Comparison of ENCODE assay signal across 13 cellular contexts in the genomic region with DNA sequence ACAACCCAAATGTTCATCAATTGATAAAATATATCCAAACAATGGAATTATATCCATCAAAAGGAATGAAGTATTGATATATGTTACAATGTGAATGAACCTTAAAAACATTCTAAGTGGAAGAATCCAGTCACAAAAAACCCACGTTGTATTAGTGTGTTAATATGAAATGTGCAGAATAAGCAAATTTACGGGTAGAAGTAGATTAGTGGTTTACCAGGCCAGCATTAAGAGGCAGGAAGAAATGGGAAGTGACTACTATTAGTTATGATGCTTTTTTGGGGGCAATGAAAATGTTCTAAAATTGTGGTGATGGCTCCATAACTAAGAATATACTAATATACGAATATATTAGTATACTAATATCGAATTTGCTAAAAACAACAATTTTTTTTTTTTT. TPM values are rescaled to one million over a fixed set of nuclear protein-coding genes. Genes with fewer than 3 reads are reported as not detected.
DNase-seq lines count a peak whose midpoint lies in the region; ATAC-seq and TF ChIP-seq lines count a peak whose summit lies in the region.
"Had no signal": no experiment of that assay in that cellular context is flagged by ENCODE, and none has a peak within 500 bp of the region (broad histone marks: within the 10 kb centered on the region; RNA-seq: fewer than 3 reads in every experiment).

No MANE protein-coding gene starts in this region.

- BruUV-seq in HCT116 (replicated peaks; lab: Mats Ljungman, UMichigan), result no TSS peak

- peaks cover 0 to 20% (median 10%) of the 10 kb centered on the region in 11 experiments; a peak in 18 of 22 replicates for H3K9me3 ChIP-seq in BLaER1 treated with 17β-estradiol and CSF1 and Interleukin-3, amounts not matched to agents 10 nM and 100 nM (replicated peaks in 1 of 11)
- no peaks in the 10 kb centered on the region for H3K9me3 ChIP-seq in HCT116 (ENCODE audit: control insufficient read depth in 1 of 2, insufficient read depth in 1 of 2, low read depth in 1 of 2, low read length in 2 of 2)
- no peaks in the 10 kb centered on the region for H3K9me3 ChIP-seq in mesodermal cell (ENCODE audit: control insufficient read depth, low read length)
- H3K9me3 ChIP-seq: vagina had no signal

- RAD21 ChIA-PET in HCT116 (lab: Charles Lee; ENCODE audit: low non-redundant PET in 1 of 2, low total read pairs in 2 of 2, uncharacterized antibody in 2 of 2, unreplicated experiment in 2 of 2), result no interaction called here

- H3K27me3 Mint-ChIP-seq in activated naive CD8-positive, alpha-beta T cell treated with anti-CD3 and anti-CD28 coated beads, Interleukin-2, amount 10 ng/mL, durations not matched to agents 7 days and 5 days, result peaks cover 8% of the 10 kb centered on the region

- H3K4me1 ChIP-seq in BLaER1 treated with 17β-estradiol and CSF1 and Interleukin-3, amounts not matched to agents 10 nM and 100 nM, result peaks cover 7 to 37% (median 21%) of the 10 kb centered on the region in 10 experiments
- H3K4me1 ChIP-seq in HCT116 (ENCODE audit: control insufficient read depth in 1 of 2, insufficient read depth in 2 of 2, low read length in 2 of 2), result peaks cover 5 to 14% of the 10 kb centered on the region in 2 experiments; a peak in 3 of 4 replicates
- no peaks in the 10 kb centered on the region for H3K4me1 ChIP-seq in mesodermal cell (ENCODE audit: control insufficient read depth, insufficient read depth, low read length, poor library complexity, severe bottlenecking)

- H3K36me3 Mint-ChIP-seq in activated naive CD8-positive, alpha-beta T cell treated with anti-CD3 and anti-CD28 coated beads, Interleukin-2, amount 10 ng/mL, durations not matched to agents 7 days and 5 days, result peaks cover 15% of the 10 kb centered on the region

- H4K20me1 ChIP-seq in BLaER1 treated with 17β-estradiol and CSF1 and Interleukin-3, amounts not matched to agents 10 nM and 100 nM, result peaks cover 18 to 54% (median 40%) of the 10 kb centered on the region in 11 experiments; a peak in 20 of 22 replicates
- 0 out of 2 replicates have a peak, but pooled peaks cover 2% of the 10 kb centered on the region for H4K20me1 ChIP-seq in HCT116 (ENCODE audit: insufficient read depth)

- CTCF ChIA-PET in HCT116 (lab: Charles Lee), result no interaction called here

- no peak for TF ChIP-seq POLR2A in HCT116 (IDR thresholded peaks at IDR 0.05; ENCODE audit: borderline replicate concordance, extremely low read depth, insufficient read depth, insufficient read length)

- H3K36me3 ChIP-seq in BLaER1 treated with 17β-estradiol and CSF1 and Interleukin-3, amounts not matched to agents 10 nM and 100 nM, result peaks cover 1 to 31% (median 15%) of the 10 kb centered on the region in 11 experiments; a peak in 20 of 22 replicates
- H3K36me3 ChIP-seq in HCT116 (ENCODE audit: control insufficient read depth in 1 of 2, insufficient read depth in 2 of 2, low read length in 2 of 2) (no peaks in the 10 kb centered on the region), mesodermal cell (ENCODE audit: control insufficient read depth, insufficient read depth, low read length) (no peaks in the 10 kb centered on the region)
- H3K36me3 ChIP-seq: vagina had no signal

- 85 to 91% methylated on average over 2 of the region's 4 CpGs for WGBS in mesodermal cell (ENCODE audit: insufficient coverage in 2 of 2), 2 experiments

- H3K79me2 ChIP-seq in HCT116 (ENCODE audit: insufficient read depth, low read length), result peaks cover 64% of the 10 kb centered on the region

- H3K27ac ChIP-seq in BLaER1 treated with 17β-estradiol and CSF1 and Interleukin-3, amounts not matched to agents 10 nM and 100 nM, result no peak overlapping the region
- H3K27ac ChIP-seq in HCT116 (ENCODE audit: low read depth, low read length) (no peak overlapping the region), mesodermal cell (ENCODE audit: low read depth, low read length, severe bottlenecking) (no peak overlapping the region)

- H3K9me2 ChIP-seq in HCT116 (ENCODE audit: insufficient read depth), result no peaks in the 10 kb centered on the region

- TF ChIP-seq RAD21 in HCT116 (IDR thresholded peaks at IDR 0.05; ENCODE audit: low read depth), result no peak

- H2AFZ ChIP-seq in HCT116 (ENCODE audit: low read depth, low read length, poor library complexity, severe bottlenecking), result no peak overlapping the region

- DNase-seq in HCT116 (ENCODE audit: low read depth, low spot score) (no peak), HuH-7 (ENCODE audit: low spot score) (no peak)
- DNase-seq in activated naive CD8-positive, alpha-beta T cell treated with anti-CD3 and anti-CD28 coated beads, Interleukin-2, amount 10 ng/mL, durations not matched to agents 7 days and 5 days, result no peak
- no peak for DNase-seq in stimulated activated CD8-positive, alpha-beta memory T cell treated with anti-CD3 and anti-CD28 coated beads, Interleukin-4, amount 100 ng/mL, for 48 hours
- DNase-seq in effector CD4-positive, alpha-beta T cell, result no peak
- DNase-seq: activated CD4-positive, alpha-beta T cell treated with anti-CD3 and anti-CD28 coated beads, Interleukin-2, amount 50 U/mL, for 48 hours; DMS 273 treated with DMSO at 0.1 percent for 48 hours; NCI-H2029; RPMI8226 had no signal

- no peaks in the 10 kb centered on the region for H3K27me3 ChIP-seq in BLaER1 treated with 17β-estradiol and CSF1 and Interleukin-3, amounts not matched to agents 10 nM and 100 nM
- H3K27me3 ChIP-seq in HCT116 (ENCODE audit: insufficient read depth, low read length), result no peaks in the 10 kb centered on the region
- H3K27me3 ChIP-seq: vagina had no signal

- H3K9me3 Mint-ChIP-seq in activated naive CD8-positive, alpha-beta T cell treated with anti-CD3 and anti-CD28 coated beads, Interleukin-2, amount 10 ng/mL, durations not matched to agents 7 days and 5 days, result peaks cover 9% of the 10 kb centered on the region

- no peak overlapping the region for H3K27ac Mint-ChIP-seq in activated naive CD8-positive, alpha-beta T cell treated with anti-CD3 and anti-CD28 coated beads, Interleukin-2, amount 10 ng/mL, durations not matched to agents 7 days and 5 days

- no peak for TF ChIP-seq CTCF in HCT116 (IDR thresholded peaks at IDR 0.05 in 2 of 3, conservative IDR thresholded peaks at IDR 0.05 in 1 of 3; ENCODE audit: borderline replicate concordance in 1 of 3, insufficient read depth in 1 of 3, low read depth in 2 of 3, low read length in 2 of 3)

- H3K4me3 ChIP-seq in BLaER1 treated with 17β-estradiol and CSF1 and Interleukin-3, amounts not matched to agents 10 nM and 100 nM, result peak overlapping the region; percentile 76 to 97 (median 90)
- H3K4me3 ChIP-seq in HCT116 (replicated peaks in 1 of 2; ENCODE audit: low read depth in 1 of 2, low read length in 2 of 2), result peak overlapping the region; percentile 78 to 83
- peak overlapping the region; percentile 68 for H3K4me3 ChIP-seq in mesodermal cell (ENCODE audit: extremely low read depth, insufficient read depth, low read length, poor library complexity, severe bottlenecking)

- H3K4me1 Mint-ChIP-seq in activated naive CD8-positive, alpha-beta T cell treated with anti-CD3 and anti-CD28 coated beads, Interleukin-2, amount 10 ng/mL, durations not matched to agents 7 days and 5 days, result peaks cover 25% of the 10 kb centered on the region

- POLR2A ChIA-PET in HCT116 (lab: Charles Lee), result no interaction called here
- POLR2A ChIA-PET in activated naive CD8-positive, alpha-beta T cell treated with anti-CD3 and anti-CD28 coated beads, Interleukin-2, amount 10 ng/mL, durations not matched to agents 7 days and 5 days (lab: Charles Lee), result no interaction called here

- intact Hi-C loops in HCT116 (cut with micrococcal nuclease), result no loop called here

- peak overlapping the region; percentile 69 to 95 (median 87); a peak in 21 of 22 replicates for H3K4me2 ChIP-seq in BLaER1 treated with 17β-estradiol and CSF1 and Interleukin-3, amounts not matched to agents 10 nM and 100 nM
- peak overlapping the region; percentile 82 for H3K4me2 ChIP-seq in HCT116 (ENCODE audit: low read length)

- H3K9ac ChIP-seq in BLaER1 treated with 17β-estradiol and CSF1 and Interleukin-3, amounts not matched to agents 10 nM and 100 nM, result peak overlapping the region in 6 of 11 experiments; percentile 85 to 93 (median 88); a peak in 6 of 22 replicates
- no peak overlapping the region for H3K9ac ChIP-seq in HCT116 (ENCODE audit: low read length)

- peak overlapping the region; percentile 73 for H3K4me3 Mint-ChIP-seq in activated naive CD8-positive, alpha-beta T cell treated with anti-CD3 and anti-CD28 coated beads, Interleukin-2, amount 10 ng/mL, durations not matched to agents 7 days and 5 days

- ATAC-seq in HCT116 (no peak), GM19395 (IDR thresholded peaks at IDR 0.05; ENCODE audit: unreplicated experiment) (no peak)
- no peak for ATAC-seq in activated naive CD8-positive, alpha-beta T cell treated with anti-CD3 and anti-CD28 coated beads, Interleukin-2, amount 10 ng/mL, durations not matched to agents 7 days and 5 days (ENCODE audit: low read depth)

TF ChIP-seq in HCT116, 20 proteins besides CTCF, POLR2A, EP300 and RAD21:
- no peak for TF ChIP-seq ATF3 (IDR thresholded peaks at IDR 0.05)
- TF ChIP-seq POLR2AphosphoS5 (IDR thresholded peaks at IDR 0.05; ENCODE audit: low read depth, low read length), result no peak
- TF ChIP-seq MAX (IDR thresholded peaks at IDR 0.05), result no peak
- TF ChIP-seq ZFX (IDR thresholded peaks at IDR 0.05), result no peak
- TF ChIP-seq EZH2phosphoT487 (IDR thresholded peaks at IDR 0.05; ENCODE audit: borderline replicate concordance), result no peak
- no peak for TF ChIP-seq EZH2 (IDR thresholded peaks at IDR 0.05)
TF ChIP-seq in HCT116: peak in this region for 0.

RNA-seq across cellular contexts. Expression of gene COX16, which starts 1.5 kb away (rescaled TPM):
- total RNA-seq in HCT116 (2021; ENCODE audit: unreplicated experiment), result 52.4 TPM
- polyA plus RNA-seq in HCT116 (2012), result 13.3 and 17.6 TPM in 2 replicates
- total RNA-seq in activated naive CD8-positive, alpha-beta T cell treated with anti-CD3 and anti-CD28 coated beads, Interleukin-2, amount 10 ng/mL, durations not matched to agents 7 days and 5 days, result 10 to 100 TPM; 32.5 to 40.2 TPM
- polyA plus RNA-seq in mesodermal cell (2013, experiment 1 of 2), result 48.8 TPM
- 49.5 TPM for polyA plus RNA-seq in mesodermal cell (2013, experiment 2 of 2)

RNA-seq across cellular contexts. Expression of gene SYNJ2BP, which starts 58.9 kb away (rescaled TPM):
- 19.0 TPM for total RNA-seq in HCT116 (2021; ENCODE audit: unreplicated experiment)
- polyA plus RNA-seq in HCT116 (2012), result 4.0 and 6.7 TPM in 2 replicates
- 10 to 100 TPM; 14.9 to 15.3 TPM for total RNA-seq in activated naive CD8-positive, alpha-beta T cell treated with anti-CD3 and anti-CD28 coated beads, Interleukin-2, amount 10 ng/mL, durations not matched to agents 7 days and 5 days
- 14.6 TPM for polyA plus RNA-seq in mesodermal cell (2013, experiment 1 of 2)
- polyA plus RNA-seq in mesodermal cell (2013, experiment 2 of 2), result 17.4 TPM
